In the genomic region with DNA sequence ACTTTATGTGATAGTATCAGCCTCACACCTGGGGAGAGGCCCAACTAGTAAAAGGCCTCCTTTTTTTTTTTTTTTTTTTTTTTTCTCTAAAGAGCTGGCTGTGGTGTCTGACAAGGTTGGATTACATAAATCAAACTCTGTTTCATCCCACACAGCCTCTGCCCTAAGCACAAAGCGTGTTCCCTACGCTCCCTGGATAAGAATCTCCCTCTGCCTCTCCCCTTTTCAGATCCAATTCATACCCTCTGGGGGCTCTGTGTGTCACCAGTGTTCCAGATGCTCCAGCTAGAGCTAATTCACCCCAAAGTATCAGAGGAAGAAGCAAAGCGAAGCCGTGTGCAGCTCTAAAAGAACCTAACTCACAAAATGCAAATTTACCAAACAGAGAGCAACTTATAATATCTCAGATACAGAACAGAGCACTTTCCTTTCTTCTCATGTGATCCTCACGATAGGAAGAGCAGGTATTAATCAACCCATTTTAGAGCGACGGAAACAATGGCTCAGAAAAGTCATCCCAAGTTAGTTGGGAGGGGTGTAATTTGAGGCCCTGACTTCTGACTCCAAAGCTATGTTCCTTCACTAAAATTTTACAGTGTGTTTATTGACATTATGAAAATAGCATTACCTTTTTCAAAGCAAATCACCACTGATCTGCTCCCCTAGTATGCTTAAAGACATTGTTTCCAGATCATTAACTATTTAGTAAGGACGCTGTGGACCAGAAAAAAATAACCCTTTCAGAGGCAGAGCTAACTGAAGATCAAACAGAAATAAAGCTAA, we compare ENCODE assay signal across 1 cellular context.
TF ChIP-seq lines count a peak whose summit lies in the region.

No MANE protein-coding gene starts in this region.

TF ChIP-seq in HepG2, 621 proteins besides CTCF, POLR2A, EP300 and RAD21:
- TF ChIP-seq ZNF260 (CRISPR knock-in tag; IDR thresholded peaks at IDR 0.05; ENCODE audit: borderline replicate concordance, low read depth) (no peak), ZBTB40 (IDR thresholded peaks at IDR 0.05) (no peak), ZBTB40 (CRISPR knock-in tag; IDR thresholded peaks at IDR 0.05) (no peak), MZF1 (CRISPR knock-in tag; IDR thresholded peaks at IDR 0.05; ENCODE audit: borderline replicate concordance) (no peak), EHMT2 (IDR thresholded peaks at IDR 0.05; ENCODE audit: borderline replicate concordance, low read depth, low read length) (no peak), TBP (CRISPR knock-in tag; IDR thresholded peaks at IDR 0.05) (no peak), ZNF484 (CRISPR knock-in tag; IDR thresholded peaks at IDR 0.05; ENCODE audit: borderline replicate concordance, low read depth) (no peak), AHR (CRISPR knock-in tag; IDR thresholded peaks at IDR 0.05) (no peak), ZNF354B (CRISPR knock-in tag; IDR thresholded peaks at IDR 0.05) (no peak)
- TF ChIP-seq, protein P1, sequence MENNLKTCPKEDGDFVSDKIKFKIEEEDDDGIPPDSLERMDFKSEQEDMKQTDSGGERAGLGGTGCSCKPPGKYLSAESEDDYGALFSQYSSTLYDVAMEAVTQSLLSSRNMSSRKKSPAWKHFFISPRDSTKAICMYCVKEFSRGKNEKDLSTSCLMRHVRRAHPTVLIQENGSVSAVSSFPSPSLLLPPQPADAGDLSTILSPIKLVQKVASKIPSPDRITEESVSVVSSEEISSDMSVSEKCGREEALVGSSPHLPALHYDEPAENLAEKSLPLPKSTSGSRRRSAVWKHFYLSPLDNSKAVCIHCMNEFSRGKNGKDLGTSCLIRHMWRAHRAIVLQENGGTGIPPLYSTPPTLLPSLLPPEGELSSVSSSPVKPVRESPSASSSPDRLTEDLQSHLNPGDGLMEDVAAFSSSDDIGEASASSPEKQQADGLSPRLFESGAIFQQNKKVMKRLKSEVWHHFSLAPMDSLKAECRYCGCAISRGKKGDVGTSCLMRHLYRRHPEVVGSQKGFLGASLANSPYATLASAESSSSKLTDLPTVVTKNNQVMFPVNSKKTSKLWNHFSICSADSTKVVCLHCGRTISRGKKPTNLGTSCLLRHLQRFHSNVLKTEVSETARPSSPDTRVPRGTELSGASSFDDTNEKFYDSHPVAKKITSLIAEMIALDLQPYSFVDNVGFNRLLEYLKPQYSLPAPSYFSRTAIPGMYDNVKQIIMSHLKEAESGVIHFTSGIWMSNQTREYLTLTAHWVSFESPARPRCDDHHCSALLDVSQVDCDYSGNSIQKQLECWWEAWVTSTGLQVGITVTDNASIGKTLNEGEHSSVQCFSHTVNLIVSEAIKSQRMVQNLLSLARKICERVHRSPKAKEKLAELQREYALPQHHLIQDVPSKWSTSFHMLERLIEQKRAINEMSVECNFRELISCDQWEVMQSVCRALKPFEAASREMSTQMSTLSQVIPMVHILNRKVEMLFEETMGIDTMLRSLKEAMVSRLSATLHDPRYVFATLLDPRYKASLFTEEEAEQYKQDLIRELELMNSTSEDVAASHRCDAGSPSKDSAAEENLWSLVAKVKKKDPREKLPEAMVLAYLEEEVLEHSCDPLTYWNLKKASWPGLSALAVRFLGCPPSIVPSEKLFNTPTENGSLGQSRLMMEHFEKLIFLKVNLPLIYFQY (CRISPR knock-in tag; IDR thresholded peaks at IDR 0.05; ENCODE audit: borderline replicate concordance) = no peak
TF ChIP-seq in HepG2: peak in this region for 0.
